ENCODE assay signal across 1 cellular context in genomic region chr2:239902749-239903201, GRCh38.
TF ChIP-seq lines count a peak whose summit lies in the region.

No MANE protein-coding gene starts in this region.

TF ChIP-seq in HEK293, 187 proteins besides CTCF, POLR2A, EP300 and RAD21:
- TF ChIP-seq ZBTB21 (tag by site-specific recombination; IDR thresholded peaks at IDR 0.05) (no peak), ZXDB (tag by site-specific recombination; IDR thresholded peaks at IDR 0.05) (no peak), ZNF350 (tag by site-specific recombination; IDR thresholded peaks at IDR 0.05) (no peak), ZNF16 (tag by site-specific recombination; IDR thresholded peaks at IDR 0.05; ENCODE audit: low read depth) (no peak), ZFHX2 (tag by site-specific recombination; conservative IDR thresholded peaks at IDR 0.05) (no peak), ZNF311 (tag by site-specific recombination; IDR thresholded peaks at IDR 0.05; ENCODE audit: borderline replicate concordance) (no peak), ZFP3 (tag by site-specific recombination; IDR thresholded peaks at IDR 0.05; ENCODE audit: low read depth) (no peak), ZNF449 (tag by site-specific recombination; IDR thresholded peaks at IDR 0.05) (0 out of 2 replicates have a peak, but pooled peaks have one; percentile 34)
